27 cellular contexts compared by ENCODE assay signal in genomic region chr11:16278986-16279385, GRCh38.
"Had no signal": no experiment of that assay in that cellular context is flagged by ENCODE, and none has a peak within 500 bp of the region (broad histone marks: within the 10 kb centered on the region; RNA-seq: fewer than 3 reads in every experiment).

No MANE protein-coding gene starts in this region.

- FAIRE-seq: urothelium cell line had no signal

- H3K27me3 ChIP-seq: heart right ventricle, neural progenitor cell, sigmoid colon, spleen, testis, tibial artery, upper lobe of left lung had no signal

- H3K9ac ChIP-seq: neural progenitor cell had no signal

- ATAC-seq: heart right ventricle; left ventricle myocardium superior; lower lobe of right lung; naive thymus-derived CD4-positive, alpha-beta T cell; right cardiac atrium; stimulated activated memory B cell treated with anti-CD40 and anti-IgM and Interleukin-4, amounts not matched to agents 10 μg/mL and 1 μg/mL and 100 μg/mL, for 72 hours; stimulated activated naive CD8-positive, alpha-beta T cell treated with anti-CD3 and anti-CD28 coated beads, Interleukin-15, Interleukin-2, amounts not matched to agents 100 U/mL and 50 U/mL, for 24 hours had no signal

- H3K9me3 ChIP-seq: heart right ventricle, lower lobe of right lung, prostate gland, sigmoid colon, spleen, testis, tibial artery, upper lobe of left lung had no signal

- H2AFZ ChIP-seq: neural progenitor cell had no signal

- H3K36me3 ChIP-seq: heart right ventricle, lower lobe of right lung, neural progenitor cell, prostate gland, sigmoid colon, spleen, tibial artery, upper lobe of left lung had no signal

- H3K4me1 ChIP-seq: lower lobe of right lung, neural progenitor cell, prostate gland, sigmoid colon, spleen, testis, tibial artery, upper lobe of left lung had no signal

- H3K4me2 ChIP-seq: neural progenitor cell had no signal

- H3K4me3 ChIP-seq: lower lobe of right lung, neural progenitor cell, prostate gland, sigmoid colon, spleen, testis, tibial artery, upper lobe of left lung had no signal

- DNase-seq: cerebellar nuclear complex; effector CD8-positive, alpha-beta T cell; endodermal cell; foreskin melanocyte; glutamatergic neuron; heart right ventricle; hippocampal formation; immature natural killer cell; islet precursor cell; kidney glomerular epithelial cell; left ventricle myocardium superior; lower lobe of right lung; naive thymus-derived CD4-positive, alpha-beta T cell; right cardiac atrium; sigmoid colon; spleen; stimulated activated CD4-positive, alpha-beta T cell treated with anti-CD3 and anti-CD28 coated beads, Interleukin-4, amount 100 ng/mL, for 4 hours; stimulated activated naive CD8-positive, alpha-beta T cell treated with anti-CD3 and anti-CD28 coated beads, Interleukin-15, Interleukin-2, amounts not matched to agents 100 U/mL and 50 U/mL, for 24 hours; substantia nigra; testis; tibial artery; upper lobe of left lung had no signal

- H3K27ac ChIP-seq: epithelial cell of prostate, heart right ventricle, lower lobe of right lung, neural progenitor cell, prostate gland, sigmoid colon, spleen, testis, tibial artery, upper lobe of left lung had no signal
